In genomic region chr3:129415830-129416229, GRCh38 we compare ENCODE assay signal across 1 cellular context.
TF ChIP-seq lines count a peak whose summit lies in the region.

No MANE protein-coding gene starts in this region.

TF ChIP-seq in HepG2, 621 proteins besides CTCF, POLR2A, EP300 and RAD21 (continues in another document):
- no peak for TF ChIP-seq ZNF766 (CRISPR knock-in tag; IDR thresholded peaks at IDR 0.05; ENCODE audit: borderline replicate concordance)
- TF ChIP-seq NCOR1 (IDR thresholded peaks at IDR 0.05; ENCODE audit: borderline replicate concordance, low read length): peak; percentile 40; the same call in 1 of the 2 replicates
- TF ChIP-seq HMGA1 (CRISPR knock-in tag; conservative IDR thresholded peaks at IDR 0.05): no peak
- no peak for TF ChIP-seq GATAD1 (CRISPR knock-in tag; IDR thresholded peaks at IDR 0.05)
- TF ChIP-seq MEIS2 (CRISPR knock-in tag; IDR thresholded peaks at IDR 0.05): no peak
- no peak for TF ChIP-seq TFE3 (CRISPR knock-in tag; IDR thresholded peaks at IDR 0.05)
- TF ChIP-seq ZBTB39 (CRISPR knock-in tag; IDR thresholded peaks at IDR 0.05): no peak
- TF ChIP-seq MIXL1 (CRISPR knock-in tag; IDR thresholded peaks at IDR 0.05): no peak
- TF ChIP-seq HNF4G (IDR thresholded peaks at IDR 0.05; ENCODE audit: borderline replicate concordance, low read depth, low read length): no peak; the same call in 1 of the 2 replicates
- no peak for TF ChIP-seq HNF4G (CRISPR knock-in tag; IDR thresholded peaks at IDR 0.05; ENCODE audit: borderline replicate concordance, low read depth)
- no peak for TF ChIP-seq SRY (CRISPR knock-in tag; IDR thresholded peaks at IDR 0.05)
- no peak for TF ChIP-seq ZNF782 (CRISPR knock-in tag; IDR thresholded peaks at IDR 0.05; ENCODE audit: borderline replicate concordance)
- TF ChIP-seq U2AF2 (IDR thresholded peaks at IDR 0.05; ENCODE audit: low read depth, low read length): no peak
- no peak for TF ChIP-seq KLF6 (CRISPR knock-in tag; IDR thresholded peaks at IDR 0.05)
- peak; percentile 35; the same call in 1 of the 2 replicates for TF ChIP-seq ZMYM3 (CRISPR knock-in tag; IDR thresholded peaks at IDR 0.05)
- no peak for TF ChIP-seq ZNF800 (CRISPR knock-in tag; IDR thresholded peaks at IDR 0.05)
- TF ChIP-seq ZBTB44 (CRISPR knock-in tag; IDR thresholded peaks at IDR 0.05): no peak
- no peak for TF ChIP-seq ZNF251 (CRISPR knock-in tag; IDR thresholded peaks at IDR 0.05)
- no peak for TF ChIP-seq ZBTB33 (CRISPR knock-in tag; IDR thresholded peaks at IDR 0.05)
- no peak for TF ChIP-seq NFKB2 (CRISPR knock-in tag; IDR thresholded peaks at IDR 0.05; ENCODE audit: borderline replicate concordance)
- no peak for TF ChIP-seq ZNF354B (CRISPR knock-in tag; IDR thresholded peaks at IDR 0.05)
- 0 out of 2 replicates have a peak, but pooled peaks have one; percentile 7 for TF ChIP-seq HNF4A (CRISPR knock-in tag; IDR thresholded peaks at IDR 0.05)
- TF ChIP-seq ATF6 (CRISPR knock-in tag; conservative IDR thresholded peaks at IDR 0.05): no peak
- TF ChIP-seq RARA (CRISPR knock-in tag; IDR thresholded peaks at IDR 0.05): 0 out of 2 replicates have a peak, but pooled peaks have one; percentile 22
- TF ChIP-seq KLF13 (CRISPR knock-in tag; IDR thresholded peaks at IDR 0.05): no peak
- no peak for TF ChIP-seq CEBPG (CRISPR knock-in tag; IDR thresholded peaks at IDR 0.05)
- no peak for TF ChIP-seq ZNF672 (CRISPR knock-in tag; IDR thresholded peaks at IDR 0.05)
- TF ChIP-seq E2F2 (CRISPR knock-in tag; IDR thresholded peaks at IDR 0.05; ENCODE audit: borderline replicate concordance): no peak
- no peak for TF ChIP-seq FOXA1 (IDR thresholded peaks at IDR 0.05)
- 0 out of 2 replicates have a peak, but pooled peaks have one; percentile 21 for TF ChIP-seq FOXA1 (CRISPR knock-in tag; IDR thresholded peaks at IDR 0.05)
- no peak for TF ChIP-seq AGO2 (optimal IDR thresholded peaks at IDR 0.05; ENCODE audit: low read depth, low read length)
- no peak for TF ChIP-seq SOX6 (IDR thresholded peaks at IDR 0.05)
- TF ChIP-seq SOX6 (CRISPR knock-in tag; IDR thresholded peaks at IDR 0.05): peak; percentile 63; the same call in 1 of the 2 replicates
- no peak for TF ChIP-seq RARG (CRISPR knock-in tag; IDR thresholded peaks at IDR 0.05; ENCODE audit: low read depth)
- TF ChIP-seq ZNF569 (CRISPR knock-in tag; IDR thresholded peaks at IDR 0.05; ENCODE audit: borderline replicate concordance): no peak
- TF ChIP-seq ADNP (CRISPR knock-in tag; IDR thresholded peaks at IDR 0.05): 0 out of 2 replicates have a peak, but pooled peaks have one; percentile 35
- TF ChIP-seq ZBTB43 (CRISPR knock-in tag; conservative IDR thresholded peaks at IDR 0.05): no peak
- TF ChIP-seq PAXIP1 (CRISPR knock-in tag; conservative IDR thresholded peaks at IDR 0.05): 0 out of 2 replicates have a peak, but pooled peaks have one; percentile 37
- TF ChIP-seq DNMT3B (CRISPR knock-in tag; conservative IDR thresholded peaks at IDR 0.05): no peak
- TF ChIP-seq ZNF326 (CRISPR knock-in tag; IDR thresholded peaks at IDR 0.05; ENCODE audit: borderline replicate concordance): no peak
- TF ChIP-seq ZNF644 (CRISPR knock-in tag; IDR thresholded peaks at IDR 0.05; ENCODE audit: low read depth): peak; percentile 17; the same call in 1 of the 2 replicates
- no peak for TF ChIP-seq ZNF792 (CRISPR knock-in tag; IDR thresholded peaks at IDR 0.05)
- no peak for TF ChIP-seq PAWR (CRISPR knock-in tag; IDR thresholded peaks at IDR 0.05; ENCODE audit: borderline replicate concordance)
- no peak for TF ChIP-seq ZNF546 (CRISPR knock-in tag; conservative IDR thresholded peaks at IDR 0.05)
- no peak for TF ChIP-seq SOX13 (IDR thresholded peaks at IDR 0.05)
- TF ChIP-seq SOX13 (CRISPR knock-in tag; conservative IDR thresholded peaks at IDR 0.05 in 1 of 2, IDR thresholded peaks at IDR 0.05 in 1 of 2): peak in 1 of 2 experiments; percentile 77; a peak in 2 of 4 replicates
- TF ChIP-seq ZNF788 (CRISPR knock-in tag; IDR thresholded peaks at IDR 0.05; ENCODE audit: borderline replicate concordance): no peak
- TF ChIP-seq ZBTB14 (CRISPR knock-in tag; IDR thresholded peaks at IDR 0.05): no peak
- no peak for TF ChIP-seq ESRRA (CRISPR knock-in tag; IDR thresholded peaks at IDR 0.05; ENCODE audit: low read depth)
- TF ChIP-seq ZMAT3 (CRISPR knock-in tag; conservative IDR thresholded peaks at IDR 0.05): no peak
